28 cellular contexts compared by ENCODE assay signal in genomic region chr2:44632931-44633689, GRCh38.
"Had no signal": no experiment of that assay in that cellular context is flagged by ENCODE, and none has a peak within 500 bp of the region (broad histone marks: within the 10 kb centered on the region; RNA-seq: fewer than 3 reads in every experiment).

No MANE protein-coding gene starts in this region.

- H3K4me3 ChIP-seq: cardiac muscle cell, MG63, SK-N-MC had no signal

- H3K27me3 Mint-ChIP-seq: activated B cell treated with CpG ODN at 0.5 μM for 24 hours; activated CD4-positive, alpha-beta T cell treated with anti-CD3 and anti-CD28 coated beads for 36 hours; activated naive CD4-positive, alpha-beta T cell treated with anti-CD3 and anti-CD28 coated beads, Interleukin-2, amount 50 U/mL, for 24 hours; activated naive CD8-positive, alpha-beta T cell treated with anti-CD3 and anti-CD28 coated beads, Interleukin-2, amount 50 U/mL, for 24 hours; T-cell had no signal

- ATAC-seq: activated CD4-positive, alpha-beta T cell treated with anti-CD3 and anti-CD28 coated beads for 36 hours; activated naive CD8-positive, alpha-beta T cell treated with anti-CD3 and anti-CD28 coated beads, Interleukin-2, amount 50 U/mL, for 24 hours; activated T-cell treated with anti-CD3 and anti-CD28 coated beads, Interleukin-2, amount 50 U/mL, for 72 hours; Panc1; Right ventricle myocardium inferior; T-cell had no signal

- H3K27ac Mint-ChIP-seq: activated B cell treated with CpG ODN at 0.5 μM for 24 hours; activated CD4-positive, alpha-beta T cell treated with anti-CD3 and anti-CD28 coated beads for 36 hours; activated naive CD8-positive, alpha-beta T cell treated with anti-CD3 and anti-CD28 coated beads, Interleukin-2, amount 50 U/mL, for 24 hours; activated T-cell treated with anti-CD3 and anti-CD28 coated beads, Interleukin-2, amount 50 U/mL, for 72 hours; T-cell had no signal

- H3K27me3 ChIP-seq: brain microvascular endothelial cell, cardiac muscle cell, MG63 had no signal

- H3K9me3 Mint-ChIP-seq: activated naive CD4-positive, alpha-beta T cell treated with anti-CD3 and anti-CD28 coated beads, Interleukin-2, amount 50 U/mL, for 24 hours; T-cell had no signal

- H3K4me3 Mint-ChIP-seq: activated B cell treated with CpG ODN at 0.5 μM for 24 hours; activated CD4-positive, alpha-beta T cell treated with anti-CD3 and anti-CD28 coated beads for 36 hours; activated naive CD4-positive, alpha-beta T cell treated with anti-CD3 and anti-CD28 coated beads, Interleukin-2, amount 50 U/mL, for 24 hours; activated naive CD8-positive, alpha-beta T cell treated with anti-CD3 and anti-CD28 coated beads, Interleukin-2, amount 50 U/mL, for 24 hours; activated T-cell treated with anti-CD3 and anti-CD28 coated beads, Interleukin-2, amount 50 U/mL, for 72 hours; T-cell had no signal

- H3K27ac ChIP-seq: brain microvascular endothelial cell, cardiac muscle cell, SK-N-MC had no signal

- H3K36me3 ChIP-seq: brain microvascular endothelial cell, cardiac muscle cell, MG63 had no signal

- FAIRE-seq: astrocyte had no signal

- DNase-seq: activated B cell treated with CpG ODN at 0.5 μM for 24 hours; activated CD4-positive, alpha-beta T cell treated with anti-CD3 and anti-CD28 coated beads for 36 hours; activated CD4-positive, alpha-beta T cell treated with anti-CD3 and anti-CD28 coated beads, Interleukin-2, amount 50 U/mL, for 4 hours; activated CD8-positive, alpha-beta memory T cell treated with anti-CD3 and anti-CD28 coated beads, Interleukin-2, amount 50 U/mL, for 4 hours; activated effector memory CD4-positive, alpha-beta T cell treated with Interleukin-2 at 50 U/mL for 16 hours; activated naive CD4-positive, alpha-beta T cell; activated naive CD8-positive, alpha-beta T cell treated with anti-CD3 and anti-CD28 coated beads, Interleukin-2, amount 50 U/mL, for 24 hours; activated T-cell treated with anti-CD3 and anti-CD28 coated beads, Interleukin-2, amount 50 U/mL, for 72 hours; amygdala; brain microvascular endothelial cell; MG63; NCI-H1105; NCI-H1436; NCI-H1694 treated with DMSO at 0.1 percent for 48 hours; NCI-H2029 treated with DMSO at 0.1 percent for 48 hours; NCI-H345; NCI-H510A; NCI-H526 treated with DMSO at 0.1 percent for 48 hours; NK-92 treated with Interleukin-12 subunit alpha and Interleukin-12 subunit beta, amount 100 ng/mL, for 24 hours; OCI-M1; RPMI8226; T-cell had no signal
